In the genomic region with DNA sequence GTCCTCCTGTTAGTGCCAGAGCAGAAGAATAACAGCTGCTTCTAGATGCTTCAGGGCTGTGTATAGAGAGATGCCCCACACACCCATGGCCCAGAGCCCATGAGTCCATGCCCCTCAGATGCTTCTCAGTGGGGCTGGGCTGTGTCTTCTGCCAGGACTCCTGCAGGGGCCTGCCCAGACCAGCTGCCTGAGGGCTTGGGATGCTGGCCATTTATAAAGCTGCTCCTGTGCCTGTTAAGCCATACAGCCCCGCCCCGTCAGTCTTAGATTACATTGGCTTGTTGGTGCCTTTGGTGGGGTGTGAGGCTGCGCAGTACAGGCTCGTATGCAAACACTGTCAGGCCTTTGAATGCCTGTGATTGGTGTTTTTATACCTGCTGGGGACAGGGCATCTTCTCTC, we compare ENCODE assay signal across 1 cellular context.
TF ChIP-seq lines count a peak whose summit lies in the region.

No MANE protein-coding gene starts in this region.

TF ChIP-seq in WTC11, 78 proteins besides CTCF, POLR2A, EP300 and RAD21 (continued from another document):
- TF ChIP-seq, protein P1, sequence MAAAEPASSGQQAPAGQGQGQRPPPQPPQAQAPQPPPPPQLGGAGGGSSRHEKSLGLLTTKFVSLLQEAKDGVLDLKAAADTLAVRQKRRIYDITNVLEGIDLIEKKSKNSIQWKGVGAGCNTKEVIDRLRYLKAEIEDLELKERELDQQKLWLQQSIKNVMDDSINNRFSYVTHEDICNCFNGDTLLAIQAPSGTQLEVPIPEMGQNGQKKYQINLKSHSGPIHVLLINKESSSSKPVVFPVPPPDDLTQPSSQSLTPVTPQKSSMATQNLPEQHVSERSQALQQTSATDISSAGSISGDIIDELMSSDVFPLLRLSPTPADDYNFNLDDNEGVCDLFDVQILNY (CRISPR knock-in tag; IDR thresholded peaks at IDR 0.05) = no peak
- no peak for TF ChIP-seq MXD4 (CRISPR knock-in tag; IDR thresholded peaks at IDR 0.05; ENCODE audit: borderline replicate concordance)
